In the genomic region with DNA sequence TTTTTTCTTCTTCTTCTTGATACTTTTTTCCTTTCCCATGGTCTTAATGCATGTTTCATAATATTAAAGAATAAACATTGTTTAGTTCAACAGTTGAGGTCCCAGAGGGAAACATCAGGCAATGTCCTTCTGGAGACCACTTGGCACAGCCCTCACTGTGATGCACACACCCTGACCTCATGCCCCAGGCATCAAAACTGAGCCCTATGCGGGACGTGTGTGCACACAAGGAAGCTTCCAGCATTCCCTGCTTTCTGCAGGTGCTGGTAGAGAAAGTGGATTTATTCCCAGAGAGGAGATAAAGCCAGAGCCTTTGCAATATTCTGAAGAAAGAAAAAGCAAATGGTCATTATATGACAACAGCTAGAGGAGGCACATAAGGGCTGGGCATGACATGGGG, we compare ENCODE assay signal across 4 cellular contexts. TPM values are rescaled to one million over a fixed set of nuclear protein-coding genes. Genes with fewer than 3 reads are reported as not detected.
"Had no signal": no experiment of that assay in that cellular context is flagged by ENCODE, and none has a peak within 500 bp of the region (broad histone marks: within the 10 kb centered on the region; RNA-seq: fewer than 3 reads in every experiment).

No MANE protein-coding gene starts in this region.

- H3K4me3 ChIP-seq: GM12878 had no signal

- DNase-seq: GDM1, GF-D8 had no signal

RNA-seq across cellular contexts. Expression of gene CMKLR1, which starts 16.0 kb away (rescaled TPM):
- total RNA-seq: G401 had no signal
